ENCODE assay signal across 18 cellular contexts in genomic region chr5:1324301-1324700, GRCh38. TPM values are rescaled to one million over a fixed set of nuclear protein-coding genes. Genes with fewer than 3 reads are reported as not detected.
A peak's percentile ranks its signal among the peaks of the same experiment; 100 is the strongest.
DNase-seq lines count a peak whose midpoint lies in the region; ATAC-seq and TF ChIP-seq lines count a peak whose summit lies in the region.
"Had no signal": no experiment of that assay in that cellular context is flagged by ENCODE, and none has a peak within 500 bp of the region (broad histone marks: within the 10 kb centered on the region; RNA-seq: fewer than 3 reads in every experiment).

No MANE protein-coding gene starts in this region.

- no peak overlapping the region for H2AK5ac ChIP-seq in H9 (ENCODE audit: insufficient read length, low read length)

- H3K36me3 Mint-ChIP-seq in activated naive CD4-positive, alpha-beta T cell treated with anti-CD3 and anti-CD28 coated beads, Interleukin-2, amount 10 ng/mL, durations not matched to agents 7 days and 5 days, result peaks cover 41% of the 10 kb centered on the region
- peaks cover 43 to 83% (median 64%) of the 10 kb centered on the region in 3 experiments for H3K36me3 Mint-ChIP-seq in H9 (ENCODE audit: insufficient read depth in 1 of 3, low read depth in 3 of 3)

- no peaks in the 10 kb centered on the region for H3K79me2 ChIP-seq in H9 (ENCODE audit: insufficient read depth, low read length)

- no peak for TF ChIP-seq CTCF in H9 (conservative IDR thresholded peaks at IDR 0.05)
- TF ChIP-seq CTCF in spleen (IDR thresholded peaks at IDR 0.05 in 8 of 11, conservative IDR thresholded peaks at IDR 0.05 in 3 of 11), result no peak

- H3K4me1 ChIP-seq in H9 (ENCODE audit: insufficient read depth, low read length) (no peaks in the 10 kb centered on the region), spleen (peaks cover 0 to 4% (median 0%) of the 10 kb centered on the region in 6 donors)

- CTCF ChIA-PET in activated naive CD4-positive, alpha-beta T cell treated with anti-CD3 and anti-CD28 coated beads, Interleukin-2, amount 10 ng/mL, durations not matched to agents 7 days and 5 days (lab: Charles Lee), result no interaction called here

- H3K27ac ChIP-seq in H9 (ENCODE audit: insufficient read length, low read depth, low read length) (no peak overlapping the region), spleen (no peak overlapping the region)
- H3K27ac ChIP-seq: GM23248, KMS-11 had no signal

- H3K23me2 ChIP-seq in H9 (ENCODE audit: insufficient read length, low read depth, low read length, poor library complexity, severe bottlenecking), result no peaks in the 10 kb centered on the region

- no peak for TF ChIP-seq POLR2A in spleen (IDR thresholded peaks at IDR 0.05)

- H3K4me3 ChIP-seq in spleen, result no peak overlapping the region
- H3K4me3 ChIP-seq: A549, GM23248 had no signal

- H3K27me3 Mint-ChIP-seq in activated naive CD4-positive, alpha-beta T cell treated with anti-CD3 and anti-CD28 coated beads, Interleukin-2, amount 10 ng/mL, durations not matched to agents 7 days and 5 days, result no peaks in the 10 kb centered on the region
- no peaks in the 10 kb centered on the region for H3K27me3 Mint-ChIP-seq in H9 (ENCODE audit: low read depth)

- no peak overlapping the region for H3T11ph ChIP-seq in H9 (ENCODE audit: low read length)

- no peak overlapping the region for H2BK20ac ChIP-seq in H9 (ENCODE audit: low read depth, low read length, poor library complexity, severe bottlenecking)

- H2AFZ ChIP-seq in H9 (ENCODE audit: low read length), result no peak overlapping the region
- H2AFZ ChIP-seq: GM23248 had no signal

- no peak overlapping the region for H3K18ac ChIP-seq in H9 (ENCODE audit: insufficient read length, low read depth, low read length)

- H3K9me3 ChIP-seq in H9 (ENCODE audit: control insufficient read depth, low read depth, low read length), result no peaks in the 10 kb centered on the region
- H3K9me3 ChIP-seq in spleen, result no peaks in the 10 kb centered on the region

- H3K23ac ChIP-seq in H9 (ENCODE audit: insufficient read length, low read depth, low read length), result no peak overlapping the region

- H3K4me1 Mint-ChIP-seq in activated naive CD4-positive, alpha-beta T cell treated with anti-CD3 and anti-CD28 coated beads, Interleukin-2, amount 10 ng/mL, durations not matched to agents 7 days and 5 days, result peaks cover 2% of the 10 kb centered on the region
- H3K4me1 Mint-ChIP-seq in H9, result peaks cover 5% of the 10 kb centered on the region in 2 experiments; a peak in 2 of 4 replicates

- WGBS in H9 (ENCODE audit: extremely low coverage, insufficient read length, low lambda C conversion rate), result no CpG with 5 or more reads among the region's 15 CpGs
- WGBS in spleen, 5 donors, result 95 to 98% (median 97%) methylated on average over 15 of the region's 15 CpGs

- H3K56ac ChIP-seq in H9 (ENCODE audit: insufficient read length, low read depth, low read length), result no peak overlapping the region

- no peaks in the 10 kb centered on the region for H3K27me3 ChIP-seq in H9 (ENCODE audit: insufficient read depth, low read length)
- H3K27me3 ChIP-seq in spleen (replicated peaks in 1 of 7), result no peaks in the 10 kb centered on the region

- H3K36me3 ChIP-seq in spleen, result peaks cover 0 to 91% (median 71%) of the 10 kb centered on the region in 6 donors

- no peak for ATAC-seq in left lobe of liver
- no peak for ATAC-seq in HG02763 (IDR thresholded peaks at IDR 0.05; ENCODE audit: unreplicated experiment)

- no peak overlapping the region for H3K4me2 ChIP-seq in H9 (ENCODE audit: insufficient read depth, insufficient read length, low read length)
- H3K4me2 ChIP-seq: A549, KMS-11 had no signal

- H4K5ac ChIP-seq in H9 (ENCODE audit: insufficient read length, low read depth, low read length), result no peak overlapping the region

- DNase-seq in activated naive CD4-positive, alpha-beta T cell treated with anti-CD3 and anti-CD28 coated beads, Interleukin-2, amount 10 ng/mL, durations not matched to agents 7 days and 5 days, result peak; percentile 13
- no peak for DNase-seq in activated naive CD4-positive, alpha-beta T cell treated with anti-CD3 and anti-CD28 coated beads, Interleukin-2, amount 50 U/mL, for 16 hours
- peak; percentile 10 for DNase-seq in H9
- peak; percentile 32 for DNase-seq in left lobe of liver (ENCODE audit: low spot score)
- DNase-seq in spleen, result peak; percentile 47
- DNase-seq in KG1 (lab: John Stamatoyannopoulos, UW), result no peak
- no peak for DNase-seq in kidney tubule cell (ENCODE audit: low spot score)
- DNase-seq: GM23248; HFFc6; NCI-H1092; NCI-H2107; NCI-H226; NCI-H526 treated with DMSO at 0.1 percent for 48 hours; NK-92 treated with Interleukin-12 subunit alpha and Interleukin-12 subunit beta, amount 100 ng/mL, for 24 hours; Right ventricle myocardium superior had no signal

- no peak overlapping the region for H4K8ac ChIP-seq in H9 (replicated peaks; ENCODE audit: insufficient read length, low read depth, low read length)

- H2BK5ac ChIP-seq in H9 (ENCODE audit: insufficient read length, low read length), result no peak overlapping the region

- no peak overlapping the region for H2BK15ac ChIP-seq in H9 (ENCODE audit: low read depth, low read length)

- no peak overlapping the region for H3K27ac Mint-ChIP-seq in activated naive CD4-positive, alpha-beta T cell treated with anti-CD3 and anti-CD28 coated beads, Interleukin-2, amount 10 ng/mL, durations not matched to agents 7 days and 5 days
- no peak overlapping the region for H3K27ac Mint-ChIP-seq in H9
- H3K27ac Mint-ChIP-seq: HFFc6 had no signal

- no peak overlapping the region for H3K14ac ChIP-seq in H9 (ENCODE audit: insufficient read depth, low read length)

- H4K91ac ChIP-seq in H9 (ENCODE audit: insufficient read length, low read depth, low read length), result no peak overlapping the region

- no peak overlapping the region for H2BK120ac ChIP-seq in H9 (ENCODE audit: low read depth, low read length, poor library complexity, severe bottlenecking)

- no peaks in the 10 kb centered on the region for H4K20me1 ChIP-seq in H9 (ENCODE audit: control insufficient read depth, insufficient read depth, insufficient read length)

- no peak overlapping the region for H3K4me3 Mint-ChIP-seq in activated naive CD4-positive, alpha-beta T cell treated with anti-CD3 and anti-CD28 coated beads, Interleukin-2, amount 10 ng/mL, durations not matched to agents 7 days and 5 days
- H3K4me3 Mint-ChIP-seq in H9, result no peak overlapping the region
- H3K4me3 Mint-ChIP-seq: HFFc6 had no signal

- H3K9me3 Mint-ChIP-seq in activated naive CD4-positive, alpha-beta T cell treated with anti-CD3 and anti-CD28 coated beads, Interleukin-2, amount 10 ng/mL, durations not matched to agents 7 days and 5 days, result no peaks in the 10 kb centered on the region
- H3K9me3 Mint-ChIP-seq in H9, result no peaks in the 10 kb centered on the region; a peak in 2 of 5 replicates

- no peak overlapping the region for H2BK12ac ChIP-seq in H9 (ENCODE audit: insufficient read length, low read depth, low read length)

- no peaks in the 10 kb centered on the region for H3K79me1 ChIP-seq in H9 (ENCODE audit: insufficient read depth, low read depth, low read length, poor library complexity, severe bottlenecking)

- H3K4ac ChIP-seq in H9 (ENCODE audit: low read depth, low read length), result no peak overlapping the region

- intact Hi-C loops in spleen (cut with DNase I; ENCODE audit: low total_unique reads), result no loop called here

- no peak overlapping the region for H3K9ac ChIP-seq in H9 (ENCODE audit: extremely low read depth, insufficient read length, low read length)
- H3K9ac ChIP-seq: GM23248, KMS-11 had no signal

RNA-seq across cellular contexts. Expression of gene CLPTM1L, which starts 20.6 kb away (rescaled TPM):
- total RNA-seq in H9 (2021) (104 and 108 TPM in 2 replicates), left lobe of liver (147 TPM), spleen (100 to 1,000 TPM in 3 of 7 donors, 10 to 100 TPM in 4; 87.2 to 118 (median 99.9) TPM)
- 10 to 100 TPM; 39.7 to 55.6 (median 45.1) TPM for polyA plus RNA-seq in spleen

RNA-seq across cellular contexts. Expression of gene TERT, which starts 29.4 kb away (rescaled TPM):
- total RNA-seq in H9 (2021), result 13.3 and 15.5 TPM in 2 replicates
- total RNA-seq in left lobe of liver, result 0.10 TPM
- 1 to 10 TPM in 2 of 7 donors, under 1 TPM in 3, not detected in 2; 0.16 to 5.3 (median 0.43) TPM for total RNA-seq in spleen
- under 1 TPM; 0.09 to 0.53 (median 0.19) TPM for polyA plus RNA-seq in spleen
- total RNA-seq: GM23248, Right ventricle myocardium superior had no signal
- polyA plus RNA-seq: GM23248 had no signal

Comparison
In these comparisons a context has a peak if more than half of its experiments do, and no peak if none do; other contexts are left out.
1. DNase-seq: peak in activated naive CD4-positive, alpha-beta T cell treated with anti-CD3 and anti-CD28 coated beads, Interleukin-2, amount 10 ng/mL, durations not matched to agents 7 days and 5 days (single experiment), H9 (single experiment), left lobe of liver (single experiment) and spleen (single experiment); none in activated naive CD4-positive, alpha-beta T cell treated with anti-CD3 and anti-CD28 coated beads, Interleukin-2, amount 50 U/mL, for 16 hours (single experiment), KG1 (single experiment) and kidney tubule cell (single experiment).